ENCODE assay signal across 15 cellular contexts in the genomic region with DNA sequence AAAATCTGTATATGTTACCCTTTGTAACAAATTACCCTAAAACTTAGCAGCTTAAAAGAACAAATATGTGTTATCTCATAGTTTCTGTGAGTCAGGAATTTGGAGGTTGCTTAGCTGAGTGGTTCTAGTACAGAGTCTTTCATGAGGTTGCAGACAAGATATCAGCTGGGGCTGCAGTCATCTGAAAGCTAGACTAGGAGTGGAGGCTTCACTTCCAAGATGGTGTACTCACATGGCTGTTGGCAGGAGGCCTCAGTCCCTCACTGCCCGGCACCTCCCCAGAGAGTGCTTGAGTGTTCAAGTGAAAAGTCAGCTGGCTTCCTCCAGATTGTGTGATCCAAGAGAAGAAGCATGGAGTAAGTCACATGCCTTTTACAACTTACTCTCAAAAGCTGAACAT. TPM values are rescaled to one million over a fixed set of nuclear protein-coding genes. Genes with fewer than 3 reads are reported as not detected.
DNase-seq lines count a peak whose midpoint lies in the region; ATAC-seq and TF ChIP-seq lines count a peak whose summit lies in the region.
"Had no signal": no experiment of that assay in that cellular context is flagged by ENCODE, and none has a peak within 500 bp of the region (broad histone marks: within the 10 kb centered on the region; RNA-seq: fewer than 3 reads in every experiment).

No MANE protein-coding gene starts in this region.

- BruUV-seq in mammary epithelial cell (replicated peaks; lab: Mats Ljungman, UMichigan) = no TSS peak

- dilution Hi-C loops in mammary epithelial cell (cut with HindIII; ENCODE audit: low sequenced_read_pairs) = no loop called here

- no peaks in the 10 kb centered on the region for H3K79me2 ChIP-seq in mammary epithelial cell (ENCODE audit: insufficient read depth, low read length)

- CTCF ChIA-PET in mammary epithelial cell (lab: Charles Lee; ENCODE audit: low non-redundant PET) = no interaction called here

- ATAC-seq in left lung = peak; percentile 86
- ATAC-seq in upper lobe of right lung = peak; percentile 78
- no peak for ATAC-seq in GM19035 (IDR thresholded peaks at IDR 0.05; ENCODE audit: unreplicated experiment)
- no peak for ATAC-seq in HG02759 (IDR thresholded peaks at IDR 0.05; ENCODE audit: unreplicated experiment)
- ATAC-seq: natural killer cell, Panc1 had no signal

- no peaks in the 10 kb centered on the region for H3K27me3 Mint-ChIP-seq in dendritic cell treated with granulocyte-macrophage colony-stimulating factor and Interleukin-4, amounts not matched to agents 40 ng/mL and 50 ng/mL, for 4 days

- H4K20me1 ChIP-seq in mammary epithelial cell (ENCODE audit: insufficient read depth, low read length) = no peaks in the 10 kb centered on the region

- no peaks in the 10 kb centered on the region for H3K9me3 ChIP-seq in breast epithelium
- H3K9me3 ChIP-seq in mammary epithelial cell (replicated peaks; ENCODE audit: insufficient read depth, low read length) = no peaks in the 10 kb centered on the region
- no peaks in the 10 kb centered on the region for H3K9me3 ChIP-seq in left lung
- H3K9me3 ChIP-seq in upper lobe of right lung = no peaks in the 10 kb centered on the region
- H3K9me3 ChIP-seq: HAP-1 had no signal

- peaks cover 0 to 5% of the 10 kb centered on the region in 2 donors for H3K4me1 ChIP-seq in breast epithelium
- H3K4me1 ChIP-seq in mammary epithelial cell (ENCODE audit: insufficient read depth, low read length) = peaks cover 11% of the 10 kb centered on the region
- H3K4me1 ChIP-seq in left lung = peaks cover 3 to 11% of the 10 kb centered on the region in 2 donors
- H3K4me1 ChIP-seq in upper lobe of right lung = peaks cover 10% of the 10 kb centered on the region

- TF ChIP-seq POLR2A in breast epithelium (IDR thresholded peaks at IDR 0.05) = no peak

- intact Hi-C loops in breast epithelium (cut with DNase I; ENCODE audit: low total_unique reads) = no loop called here
- intact Hi-C loops in mammary epithelial cell (cut with micrococcal nuclease) = no loop called here
- intact Hi-C loops in dendritic cell treated with granulocyte-macrophage colony-stimulating factor and Interleukin-4, amounts not matched to agents 40 ng/mL and 50 ng/mL, for 4 days (cut with micrococcal nuclease) = no loop called here
- intact Hi-C loops in left lung (cut with DNase I) = no loop called here
- intact Hi-C loops in upper lobe of right lung (cut with DNase I) = no loop called here

- H3K4me3 Mint-ChIP-seq in dendritic cell treated with granulocyte-macrophage colony-stimulating factor and Interleukin-4, amounts not matched to agents 40 ng/mL and 50 ng/mL, for 4 days = no peak overlapping the region
- H3K4me3 Mint-ChIP-seq: activated T-helper 1 cell treated with anti-CD3 and anti-CD28 coated beads, Interleukin-12 subunit alpha, Interleukin-12 subunit beta, Interleukin-2, Interleukin-4 antibody, amounts not matched to agents 30 ng/mL and 10 ng/mL and 1 ng/mL, durations not matched to agents 14 hours and 24 hours and 36 hours; natural killer cell had no signal

- no peak for DNase-seq in breast epithelium (ENCODE audit: low spot score in 2 of 2)
- no peak for DNase-seq in mammary epithelial cell
- DNase-seq in left lung = peak in 1 of 2 donors; percentile 43
- DNase-seq in upper lobe of right lung = no peak
- DNase-seq in CD1c-positive myeloid dendritic cell (ENCODE audit: extremely low spot score) = no peak
- DNase-seq: natural killer cell; NCI-H2029 treated with DMSO at 0.1 percent for 48 hours; stimulated activated naive CD4-positive, alpha-beta T cell; WERI-Rb-1 had no signal

- H3K27ac ChIP-seq in breast epithelium (peak overlapping the region; percentile 66 to 67), mammary epithelial cell (ENCODE audit: insufficient read depth, low read depth, low read length) (no peak overlapping the region), left lung (peak overlapping the region in 1 of 2 donors; percentile 4), upper lobe of right lung (no peak overlapping the region)
- H3K27ac ChIP-seq: WERI-Rb-1 had no signal

- H3K36me3 ChIP-seq in breast epithelium = no peaks in the 10 kb centered on the region
- no peaks in the 10 kb centered on the region for H3K36me3 ChIP-seq in mammary epithelial cell (ENCODE audit: insufficient read depth, low read length)
- H3K36me3 ChIP-seq in left lung = no peaks in the 10 kb centered on the region
- H3K36me3 ChIP-seq in upper lobe of right lung = no peaks in the 10 kb centered on the region
- H3K36me3 ChIP-seq: HAP-1, WERI-Rb-1 had no signal

- H3K4me2 ChIP-seq in mammary epithelial cell (ENCODE audit: insufficient read depth, low read depth, low read length) = no peak overlapping the region

- WGBS in mammary epithelial cell (ENCODE audit: low coverage, missing lambda C conversion rate) = 100% methylated on average over 1 of the region's 1 CpG

- no peak overlapping the region for H3K4me3 ChIP-seq in breast epithelium
- H3K4me3 ChIP-seq in mammary epithelial cell (replicated peaks in 1 of 3; ENCODE audit: insufficient read depth in 1 of 3, low read depth in 2 of 3, low read length in 3 of 3) = no peak overlapping the region
- H3K4me3 ChIP-seq in left lung = no peak overlapping the region
- H3K4me3 ChIP-seq in upper lobe of right lung = no peak overlapping the region
- H3K4me3 ChIP-seq: HAP-1 had no signal

- H3K27me3 ChIP-seq in breast epithelium = no peaks in the 10 kb centered on the region
- H3K27me3 ChIP-seq in mammary epithelial cell (ENCODE audit: insufficient read depth, low read length) = no peaks in the 10 kb centered on the region
- no peaks in the 10 kb centered on the region for H3K27me3 ChIP-seq in left lung
- H3K27me3 ChIP-seq in upper lobe of right lung = no peaks in the 10 kb centered on the region

- H2AFZ ChIP-seq in mammary epithelial cell (ENCODE audit: low read depth, low read length) = no peak overlapping the region

- H3K9ac ChIP-seq in mammary epithelial cell (ENCODE audit: insufficient read depth, low read length) = no peak overlapping the region

- no peaks in the 10 kb centered on the region for H3K9me3 Mint-ChIP-seq in dendritic cell treated with granulocyte-macrophage colony-stimulating factor and Interleukin-4, amounts not matched to agents 40 ng/mL and 50 ng/mL, for 4 days
- H3K9me3 Mint-ChIP-seq: activated T-helper 1 cell treated with anti-CD3 and anti-CD28 coated beads, Interleukin-12 subunit alpha, Interleukin-12 subunit beta, Interleukin-2, Interleukin-4 antibody, amounts not matched to agents 30 ng/mL and 10 ng/mL and 1 ng/mL, durations not matched to agents 14 hours and 24 hours and 36 hours; natural killer cell had no signal

- TF ChIP-seq CTCF in breast epithelium (IDR thresholded peaks at IDR 0.05) = no peak
- TF ChIP-seq CTCF in mammary epithelial cell (conservative IDR thresholded peaks at IDR 0.05 in 1 of 2, IDR thresholded peaks at IDR 0.05 in 1 of 2; ENCODE audit: extremely low read depth in 1 of 2, insufficient read depth in 1 of 2, low read depth in 1 of 2, low read length in 2 of 2) = no peak
- no peak for TF ChIP-seq CTCF in left lung (IDR thresholded peaks at IDR 0.05)
- no peak for TF ChIP-seq CTCF in upper lobe of right lung (IDR thresholded peaks at IDR 0.05)

- in situ Hi-C loops in mammary epithelial cell (cut with MboI; ENCODE audit: low sequenced_read_pairs in 2 of 2) = no loop called here

- H3K27ac Mint-ChIP-seq in dendritic cell treated with granulocyte-macrophage colony-stimulating factor and Interleukin-4, amounts not matched to agents 40 ng/mL and 50 ng/mL, for 4 days = peak overlapping the region; percentile 88
- H3K27ac Mint-ChIP-seq: activated T-helper 1 cell treated with anti-CD3 and anti-CD28 coated beads, Interleukin-12 subunit alpha, Interleukin-12 subunit beta, Interleukin-2, Interleukin-4 antibody, amounts not matched to agents 30 ng/mL and 10 ng/mL and 1 ng/mL, durations not matched to agents 14 hours and 24 hours and 36 hours had no signal

- H3K4me1 Mint-ChIP-seq in dendritic cell treated with granulocyte-macrophage colony-stimulating factor and Interleukin-4, amounts not matched to agents 40 ng/mL and 50 ng/mL, for 4 days (ENCODE audit: low read depth) = peaks cover 22% of the 10 kb centered on the region

- H3K36me3 Mint-ChIP-seq in dendritic cell treated with granulocyte-macrophage colony-stimulating factor and Interleukin-4, amounts not matched to agents 40 ng/mL and 50 ng/mL, for 4 days (ENCODE audit: low read depth) = peaks cover 52% of the 10 kb centered on the region
- H3K36me3 Mint-ChIP-seq: natural killer cell had no signal

RNA-seq across cellular contexts. Expression of a gene that starts 16.9 kb away (rescaled TPM):
- total RNA-seq in breast epithelium = 10 to 100 TPM; 25.3 to 59.6 (median 44.6) TPM
- 10 to 100 TPM; 25.7 to 60.3 TPM for total RNA-seq in mammary epithelial cell
- 39.7 TPM for polyA plus RNA-seq in mammary epithelial cell
- 11.5 TPM for polyA minus RNA-seq in mammary epithelial cell
- total RNA-seq in left lung = 10 to 100 TPM; 41.9 to 42.9 TPM
- 25.6 TPM for total RNA-seq in upper lobe of right lung

RNA-seq across cellular contexts. Expression of a gene that starts 42.9 kb away (rescaled TPM):
- total RNA-seq in breast epithelium (10 to 100 TPM; 11.2 to 34.4 (median 21.4) TPM), mammary epithelial cell (1 to 10 TPM; 6.0 to 9.7 TPM), left lung (10 to 100 TPM; 18.4 to 22.6 TPM), upper lobe of right lung (43.5 TPM)
- 3.7 TPM for polyA plus RNA-seq in mammary epithelial cell
- polyA minus RNA-seq in mammary epithelial cell = 4.0 TPM

Comparison
In these comparisons a context has a peak if more than half of its experiments do, and no peak if none do; other contexts are left out.
1. H3K27ac ChIP-seq: peak in breast epithelium (2 of 2); none in mammary epithelial cell (single experiment) and upper lobe of right lung (single experiment).
2. ATAC-seq: peak in left lung (single experiment) and upper lobe of right lung (single experiment); none in GM19035 (single experiment) and HG02759 (single experiment).